ENCODE assay signal across 9 cellular contexts in genomic region chr20:49814057-49814675, GRCh38. TPM values are rescaled to one million over a fixed set of nuclear protein-coding genes. Genes with fewer than 3 reads are reported as not detected.
A peak's percentile ranks its signal among the peaks of the same experiment; 100 is the strongest.
DNase-seq lines count a peak whose midpoint lies in the region; ATAC-seq and TF ChIP-seq lines count a peak whose summit lies in the region.
"Had no signal": no experiment of that assay in that cellular context is flagged by ENCODE, and none has a peak within 500 bp of the region (broad histone marks: within the 10 kb centered on the region; RNA-seq: fewer than 3 reads in every experiment).

No MANE protein-coding gene starts in this region.

- peak overlapping the region in 2 of 3 donors; percentile 92 to 98 for H3K27ac ChIP-seq in right lobe of liver

- H3K9me3 ChIP-seq in right lobe of liver = no peaks in the 10 kb centered on the region

- H3K4me1 Mint-ChIP-seq in stimulated activated naive CD8-positive, alpha-beta T cell treated with anti-CD3 and anti-CD28 coated beads, Interleukin-15, Interleukin-2, amounts not matched to agents 100 ng/mL and 50 ng/mL, for 24 hours (ENCODE audit: low read depth) = peaks cover 47% of the 10 kb centered on the region
- peaks cover 60% of the 10 kb centered on the region for H3K4me1 Mint-ChIP-seq in activated T-helper 1 cell treated with anti-CD3 and anti-CD28 coated beads, Interleukin-12 subunit alpha, Interleukin-12 subunit beta, Interleukin-2, Interleukin-4 antibody, amounts not matched to agents 30 ng/mL and 10 ng/mL and 1 ng/mL, durations not matched to agents 14 hours and 24 hours and 36 hours (ENCODE audit: low read depth)

- no peak for TF ChIP-seq POLR2A in right lobe of liver (IDR thresholded peaks at IDR 0.05)

- H3K27me3 ChIP-seq in right lobe of liver = no peaks in the 10 kb centered on the region

- DNase-seq in stimulated activated naive CD8-positive, alpha-beta T cell treated with anti-CD3 and anti-CD28 coated beads, Interleukin-15, Interleukin-2, amounts not matched to agents 100 U/mL and 50 U/mL, for 24 hours = no peak
- DNase-seq in activated T-helper 1 cell treated with anti-CD3 and anti-CD28 coated beads, Interleukin-12 subunit alpha, Interleukin-12 subunit beta, Interleukin-2, Interleukin-4 antibody, amounts not matched to agents 30 ng/mL and 10 ng/mL and 1 ng/mL, durations not matched to agents 14 hours and 24 hours and 36 hours (ENCODE audit: low spot score) = no peak
- DNase-seq in right lobe of liver (no peak), NCI-H187 (lab: John Stamatoyannopoulos, UW) (no peak), putamen (ENCODE audit: low spot score) (no peak)
- no peak for DNase-seq in stimulated activated CD4-positive, alpha-beta T cell treated with anti-CD3 and anti-CD28 coated beads, Interleukin-1b, Interleukin-23, amount 100 ng/mL, for 48 hours
- DNase-seq: stimulated activated CD4-positive, alpha-beta T cell treated with anti-CD3 and anti-CD28 coated beads, Interleukin-4, amount 100 ng/mL, for 24 hours had no signal

- ATAC-seq in stimulated activated naive CD8-positive, alpha-beta T cell treated with anti-CD3 and anti-CD28 coated beads, Interleukin-15, Interleukin-2, amounts not matched to agents 100 U/mL and 50 U/mL, for 24 hours = no peak
- no peak for ATAC-seq in right lobe of liver
- no peak for ATAC-seq in GM18909 (IDR thresholded peaks at IDR 0.05; ENCODE audit: poor library complexity, unreplicated experiment)

- no peaks in the 10 kb centered on the region for H3K9me3 Mint-ChIP-seq in stimulated activated naive CD8-positive, alpha-beta T cell treated with anti-CD3 and anti-CD28 coated beads, Interleukin-15, Interleukin-2, amounts not matched to agents 100 ng/mL and 50 ng/mL, for 24 hours
- H3K9me3 Mint-ChIP-seq in activated T-helper 1 cell treated with anti-CD3 and anti-CD28 coated beads, Interleukin-12 subunit alpha, Interleukin-12 subunit beta, Interleukin-2, Interleukin-4 antibody, amounts not matched to agents 30 ng/mL and 10 ng/mL and 1 ng/mL, durations not matched to agents 14 hours and 24 hours and 36 hours = peaks cover 4% of the 10 kb centered on the region

- 55% methylated on average over 5 of the region's 5 CpGs for WGBS in right lobe of liver (ENCODE audit: insufficient coverage, low coverage, low lambda C conversion rate, missing lambda C conversion rate)

- peak overlapping the region; percentile 96 for H3K27ac Mint-ChIP-seq in stimulated activated naive CD8-positive, alpha-beta T cell treated with anti-CD3 and anti-CD28 coated beads, Interleukin-15, Interleukin-2, amounts not matched to agents 100 ng/mL and 50 ng/mL, for 24 hours
- H3K27ac Mint-ChIP-seq in activated T-helper 1 cell treated with anti-CD3 and anti-CD28 coated beads, Interleukin-12 subunit alpha, Interleukin-12 subunit beta, Interleukin-2, Interleukin-4 antibody, amounts not matched to agents 30 ng/mL and 10 ng/mL and 1 ng/mL, durations not matched to agents 14 hours and 24 hours and 36 hours = peak overlapping the region; percentile 93

- peaks cover 3% of the 10 kb centered on the region for H3K27me3 Mint-ChIP-seq in stimulated activated naive CD8-positive, alpha-beta T cell treated with anti-CD3 and anti-CD28 coated beads, Interleukin-15, Interleukin-2, amounts not matched to agents 100 ng/mL and 50 ng/mL, for 24 hours
- H3K27me3 Mint-ChIP-seq in activated T-helper 1 cell treated with anti-CD3 and anti-CD28 coated beads, Interleukin-12 subunit alpha, Interleukin-12 subunit beta, Interleukin-2, Interleukin-4 antibody, amounts not matched to agents 30 ng/mL and 10 ng/mL and 1 ng/mL, durations not matched to agents 14 hours and 24 hours and 36 hours (ENCODE audit: insufficient read depth) = no peaks in the 10 kb centered on the region

- intact Hi-C loops in activated T-helper 1 cell treated with anti-CD3 and anti-CD28 coated beads, Interleukin-12 subunit alpha, Interleukin-12 subunit beta, Interleukin-2, Interleukin-4 antibody, amounts not matched to agents 30 ng/mL and 10 ng/mL and 1 ng/mL, durations not matched to agents 14 hours and 24 hours and 36 hours (cut with micrococcal nuclease) = loop anchor here (5.0 kb wide), 2 partner anchors 298 to 627 kb away; partner anchors contain the start of genes STAU1 and UBE2V1
- intact Hi-C loops in right lobe of liver (cut with DNase I) = no loop called here

- H3K4me3 Mint-ChIP-seq in stimulated activated naive CD8-positive, alpha-beta T cell treated with anti-CD3 and anti-CD28 coated beads, Interleukin-15, Interleukin-2, amounts not matched to agents 100 ng/mL and 50 ng/mL, for 24 hours = peak overlapping the region; percentile 97
- H3K4me3 Mint-ChIP-seq in activated T-helper 1 cell treated with anti-CD3 and anti-CD28 coated beads, Interleukin-12 subunit alpha, Interleukin-12 subunit beta, Interleukin-2, Interleukin-4 antibody, amounts not matched to agents 30 ng/mL and 10 ng/mL and 1 ng/mL, durations not matched to agents 14 hours and 24 hours and 36 hours = peak overlapping the region; percentile 91

- H3K36me3 Mint-ChIP-seq in stimulated activated naive CD8-positive, alpha-beta T cell treated with anti-CD3 and anti-CD28 coated beads, Interleukin-15, Interleukin-2, amounts not matched to agents 100 ng/mL and 50 ng/mL, for 24 hours (ENCODE audit: low read depth) = peaks cover 40% of the 10 kb centered on the region
- H3K36me3 Mint-ChIP-seq in activated T-helper 1 cell treated with anti-CD3 and anti-CD28 coated beads, Interleukin-12 subunit alpha, Interleukin-12 subunit beta, Interleukin-2, Interleukin-4 antibody, amounts not matched to agents 30 ng/mL and 10 ng/mL and 1 ng/mL, durations not matched to agents 14 hours and 24 hours and 36 hours (ENCODE audit: low read depth) = peaks cover 32% of the 10 kb centered on the region

- peaks cover 0 to 18% (median 2%) of the 10 kb centered on the region in 4 donors for H3K4me1 ChIP-seq in right lobe of liver

- no peak overlapping the region for H3K4me3 ChIP-seq in right lobe of liver

- H3K36me3 ChIP-seq in right lobe of liver = peaks cover 0 to 20% (median 3%) of the 10 kb centered on the region in 4 donors

- no peak for TF ChIP-seq CTCF in right lobe of liver (IDR thresholded peaks at IDR 0.05)

RNA-seq across cellular contexts. Expression of gene SLC9A8, which starts 1.5 kb away (rescaled TPM):
- total RNA-seq in activated T-helper 1 cell treated with anti-CD3 and anti-CD28 coated beads, Interleukin-12 subunit alpha, Interleukin-12 subunit beta, Interleukin-2, Interleukin-4 antibody, amounts not matched to agents 30 ng/mL and 10 ng/mL and 1 ng/mL, durations not matched to agents 14 hours and 24 hours and 36 hours = 16.2 and 20.8 TPM in 2 replicates
- 10 to 100 TPM in 3 of 6 experiments, 1 to 10 TPM in 3; 6.8 to 10.6 (median 9.6) TPM for total RNA-seq in right lobe of liver
